ENCODE assay signal across 8 cellular contexts in genomic region chr19:49473868-49474544, GRCh38. TPM values are rescaled to one million over a fixed set of nuclear protein-coding genes. Genes with fewer than 3 reads are reported as not detected.
DNase-seq lines count a peak whose midpoint lies in the region; ATAC-seq and TF ChIP-seq lines count a peak whose summit lies in the region.

Gene FLT3LG, plus strand, starts transcription at chr19:49474215. Its CDS starts 425 bp downstream, at chr19:49474640.

- peaks cover 5 to 6% of the 10 kb centered on the region in 2 donors for H3K4me1 ChIP-seq in adrenal gland (replicated peaks in 1 of 2)
- peaks cover 0 to 43% of the 10 kb centered on the region in 2 donors for H3K4me1 ChIP-seq in right atrium auricular region

- H3K9me3 ChIP-seq in adrenal gland (replicated peaks in 1 of 3) (no peaks in the 10 kb centered on the region), right atrium auricular region (no peaks in the 10 kb centered on the region)

- H3K36me3 ChIP-seq in adrenal gland (replicated peaks in 1 of 2): no peaks in the 10 kb centered on the region
- no peaks in the 10 kb centered on the region for H3K36me3 ChIP-seq in right atrium auricular region

- peak; percentile 94 for DNase-seq in D341Med (ENCODE audit: low spot score)
- peak; percentile 72 for DNase-seq in LoVo (ENCODE audit: low spot score)
- peak; percentile 70 to 87 (median 78) for DNase-seq in adrenal gland
- peak; percentile 82 for DNase-seq in right atrium auricular region (ENCODE audit: low spot score)
- peak; percentile 86 for DNase-seq in retina

- H3K9me3 Mint-ChIP-seq in T-helper 1 cell treated with Interleukin-12 subunit alpha and Interleukin-12 subunit beta and Interleukin-4 antibody, amounts not matched to agents 30 μg/mL and 1 μg/mL, for 36 hours: no peaks in the 10 kb centered on the region

- H3K4me1 Mint-ChIP-seq in T-helper 1 cell treated with Interleukin-12 subunit alpha and Interleukin-12 subunit beta and Interleukin-4 antibody, amounts not matched to agents 30 μg/mL and 1 μg/mL, for 36 hours (ENCODE audit: low read depth): peaks cover 43% of the 10 kb centered on the region

- intact Hi-C loops in adrenal gland (cut with DNase I): no loop called here

- H3K4me3 ChIP-seq in adrenal gland (peak within 1 kb of the TSS in 3 of 4 donors; percentile 73 to 94 (median 73)), right atrium auricular region (peak within 1 kb of the TSS; percentile 63 to 76)

- TF ChIP-seq POLR2A in adrenal gland (IDR thresholded peaks at IDR 0.05): no peak

- no peaks in the 10 kb centered on the region for H3K27me3 ChIP-seq in adrenal gland
- no peaks in the 10 kb centered on the region for H3K27me3 ChIP-seq in right atrium auricular region

- H3K4me3 Mint-ChIP-seq in T-helper 1 cell treated with Interleukin-12 subunit alpha and Interleukin-12 subunit beta and Interleukin-4 antibody, amounts not matched to agents 30 μg/mL and 1 μg/mL, for 36 hours: peak within 1 kb of the TSS; percentile 99

- no peaks in the 10 kb centered on the region for H3K27me3 Mint-ChIP-seq in T-helper 1 cell treated with Interleukin-12 subunit alpha and Interleukin-12 subunit beta and Interleukin-4 antibody, amounts not matched to agents 30 μg/mL and 1 μg/mL, for 36 hours (ENCODE audit: low read depth)

- ATAC-seq in GM21447 (IDR thresholded peaks at IDR 0.05; ENCODE audit: unreplicated experiment) (peak; percentile 46), GM19397 (IDR thresholded peaks at IDR 0.05; ENCODE audit: unreplicated experiment) (no peak)

- TF ChIP-seq CTCF in adrenal gland (IDR thresholded peaks at IDR 0.05) (peak; percentile 90 to 99 (median 96)), right atrium auricular region (IDR thresholded peaks at IDR 0.05) (peak; percentile 98 to 100)

- peaks cover 15% of the 10 kb centered on the region for H3K36me3 Mint-ChIP-seq in T-helper 1 cell treated with Interleukin-12 subunit alpha and Interleukin-12 subunit beta and Interleukin-4 antibody, amounts not matched to agents 30 μg/mL and 1 μg/mL, for 36 hours (ENCODE audit: low read depth)

- peak within 1 kb of the TSS; percentile 95 for H3K27ac Mint-ChIP-seq in T-helper 1 cell treated with Interleukin-12 subunit alpha and Interleukin-12 subunit beta and Interleukin-4 antibody, amounts not matched to agents 30 μg/mL and 1 μg/mL, for 36 hours

- WGBS in adrenal gland, 4 donors: 1 to 2% (median 1%) methylated on average over 9 to 33 of the region's 33 CpGs

- H3K27ac ChIP-seq in adrenal gland (peak within 1 kb of the TSS in 4 of 5 donors; percentile 35 to 74 (median 72)), right atrium auricular region (peak within 1 kb of the TSS; percentile 83 to 90)

RNA-seq across cellular contexts. Expression of gene FLT3LG, which starts in this region (rescaled TPM):
- total RNA-seq in adrenal gland (10 to 100 TPM in 3 of 8 donors, 1 to 10 TPM in 5; 4.9 to 10.6 (median 8.7) TPM), right atrium auricular region (1 to 10 TPM; 1.1 to 2.6 TPM)
- 10 to 100 TPM in 2 of 3 donors, 1 to 10 TPM in 1; 1.8 to 33.8 (median 24.7) TPM for polyA plus RNA-seq in adrenal gland
